Comparison of ENCODE assay signal across 8 cellular contexts in the genomic region with DNA sequence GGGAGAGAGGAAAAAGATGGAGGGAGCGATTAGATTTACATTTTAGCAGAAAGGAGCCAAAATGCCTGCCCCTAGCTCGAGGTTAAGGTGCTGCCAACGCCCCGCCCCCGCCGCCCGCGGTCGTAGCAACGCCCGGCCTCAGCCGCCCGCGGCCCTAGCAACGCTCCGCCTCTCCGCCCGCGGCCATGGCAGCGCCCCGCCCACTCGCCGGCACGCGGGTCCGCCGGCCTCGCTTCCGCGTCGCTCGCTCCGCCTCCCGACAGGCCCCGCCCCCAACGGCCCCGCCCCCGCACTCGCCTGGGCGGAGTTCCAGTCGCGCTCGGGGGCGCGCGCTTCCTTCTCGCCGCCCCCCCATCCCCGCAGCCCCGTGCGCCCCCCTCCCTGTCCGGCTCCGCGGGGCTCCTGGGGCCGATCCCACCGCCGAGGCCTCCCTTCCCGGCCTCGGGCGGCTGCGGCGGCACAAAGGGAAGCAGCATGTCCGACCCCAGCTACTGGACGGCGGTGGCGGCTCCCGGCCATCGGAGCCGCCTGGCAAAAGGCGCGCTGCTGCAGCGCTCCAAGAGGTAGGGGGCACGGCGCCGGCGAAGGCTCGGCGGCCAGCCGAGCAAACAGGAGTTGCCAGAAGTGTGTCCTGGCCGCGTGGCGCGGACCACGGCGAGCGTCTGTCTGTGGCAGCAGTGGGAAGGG. TPM values are rescaled to one million over a fixed set of nuclear protein-coding genes. Genes with fewer than 3 reads are reported as not detected.
DNase-seq lines count a peak whose midpoint lies in the region; ATAC-seq and TF ChIP-seq lines count a peak whose summit lies in the region.

No MANE protein-coding gene starts in this region.

- H3K9me3 Mint-ChIP-seq in activated CD8-positive, alpha-beta memory T cell treated with anti-CD3 and anti-CD28 coated beads, Interleukin-2, amount 10 ng/mL, durations not matched to agents 7 days and 5 days (ENCODE audit: low read depth) = no peaks in the 10 kb centered on the region

- H3K9me3 ChIP-seq in endocrine pancreas (ENCODE audit: control insufficient read depth, low read length) (no peaks in the 10 kb centered on the region), mesodermal cell (ENCODE audit: control insufficient read depth, low read length) (no peaks in the 10 kb centered on the region)

- no peak for TF ChIP-seq CTCF in HL-60 (IDR thresholded peaks at IDR 0.05; ENCODE audit: insufficient read depth, low read length)

- DNase-seq in C1 segment of cervical spinal cord (lab: John Stamatoyannopoulos, UW) (peak in 13 of 14 donors; percentile 20 to 90 (median 73)), HL-60 (ENCODE audit: low read depth in 1 of 2, low spot score in 1 of 2) (peak; percentile 76 to 89), NOMO-1 (lab: John Stamatoyannopoulos, UW; ENCODE audit: unreplicated experiment in 2 of 2) (peak; percentile 83 to 93)
- DNase-seq in activated CD8-positive, alpha-beta memory T cell treated with anti-CD3 and anti-CD28 coated beads, Interleukin-2, amount 10 ng/mL, durations not matched to agents 7 days and 5 days = peak; percentile 96
- DNase-seq in stimulated activated CD8-positive, alpha-beta memory T cell treated with anti-CD3 and anti-CD28 coated beads, Interleukin-12 subunit alpha, Interleukin-12 subunit beta, amount 100 ng/mL, for 4 hours (ENCODE audit: low read depth) = peak; percentile 96

- peak overlapping the region; percentile 80 for H3K4me3 Mint-ChIP-seq in activated CD8-positive, alpha-beta memory T cell treated with anti-CD3 and anti-CD28 coated beads, Interleukin-2, amount 10 ng/mL, durations not matched to agents 7 days and 5 days

- H3K27me3 ChIP-seq in HL-60 (ENCODE audit: insufficient read depth, poor library complexity, severe bottlenecking) = no peaks in the 10 kb centered on the region
- no peaks in the 10 kb centered on the region for H3K27me3 ChIP-seq in endocrine pancreas (ENCODE audit: control insufficient read depth, insufficient read depth, low read length)

- H3K4me1 Mint-ChIP-seq in activated CD8-positive, alpha-beta memory T cell treated with anti-CD3 and anti-CD28 coated beads, Interleukin-2, amount 10 ng/mL, durations not matched to agents 7 days and 5 days = peaks cover 42% of the 10 kb centered on the region

- H3K27ac ChIP-seq in HL-60 (replicated peaks) = peak overlapping the region; percentile 51
- H3K27ac ChIP-seq in mesodermal cell (ENCODE audit: low read depth, low read length, severe bottlenecking) = no peak overlapping the region

- ATAC-seq in GM19438 (IDR thresholded peaks at IDR 0.05; ENCODE audit: low read depth, unreplicated experiment) = peak; percentile 74
- ATAC-seq in activated CD8-positive, alpha-beta memory T cell treated with anti-CD3 and anti-CD28 coated beads, Interleukin-2, amount 10 ng/mL, durations not matched to agents 7 days and 5 days = peak; percentile 74

- H3K36me3 ChIP-seq in endocrine pancreas (ENCODE audit: control insufficient read depth, insufficient read depth, low read length) = no peaks in the 10 kb centered on the region
- H3K36me3 ChIP-seq in mesodermal cell (ENCODE audit: control insufficient read depth, insufficient read depth, low read length) = no peaks in the 10 kb centered on the region

- no peaks in the 10 kb centered on the region for H3K4me1 ChIP-seq in endocrine pancreas (ENCODE audit: control insufficient read depth, insufficient read depth, low read length)
- no peaks in the 10 kb centered on the region for H3K4me1 ChIP-seq in mesodermal cell (ENCODE audit: control insufficient read depth, insufficient read depth, low read length, poor library complexity, severe bottlenecking)

- H3K36me3 Mint-ChIP-seq in activated CD8-positive, alpha-beta memory T cell treated with anti-CD3 and anti-CD28 coated beads, Interleukin-2, amount 10 ng/mL, durations not matched to agents 7 days and 5 days = no peaks in the 10 kb centered on the region

- 0% methylated on average over 46 to 49 of the region's 86 CpGs for WGBS in mesodermal cell (ENCODE audit: insufficient coverage in 2 of 2), 2 experiments

- no peaks in the 10 kb centered on the region for H3K27me3 Mint-ChIP-seq in activated CD8-positive, alpha-beta memory T cell treated with anti-CD3 and anti-CD28 coated beads, Interleukin-2, amount 10 ng/mL, durations not matched to agents 7 days and 5 days

- CTCF ChIA-PET in activated CD8-positive, alpha-beta memory T cell treated with anti-CD3 and anti-CD28 coated beads, Interleukin-2, amount 10 ng/mL, durations not matched to agents 7 days and 5 days (lab: Charles Lee) = interaction anchor here (1.0 to 3.9 kb wide), 13 partner anchors 9 to 211 kb away, joined by 3 to 31 read pairs (median 5); a partner anchor contains a TSS

- H3K27ac Mint-ChIP-seq in activated CD8-positive, alpha-beta memory T cell treated with anti-CD3 and anti-CD28 coated beads, Interleukin-2, amount 10 ng/mL, durations not matched to agents 7 days and 5 days = peak overlapping the region; percentile 90

- peak overlapping the region; percentile 69 for H3K9ac ChIP-seq in endocrine pancreas (ENCODE audit: control insufficient read depth, insufficient read depth, low read length)

- H3K4me3 ChIP-seq in HL-60 (replicated peaks; ENCODE audit: insufficient read depth, low read length) (peak overlapping the region; percentile 72), endocrine pancreas (ENCODE audit: control insufficient read depth, insufficient read depth, low read length) (no peak overlapping the region), mesodermal cell (ENCODE audit: extremely low read depth, insufficient read depth, low read length, poor library complexity, severe bottlenecking) (peak overlapping the region; percentile 58)

RNA-seq across cellular contexts. Expression of a gene that starts 20.3 kb away (rescaled TPM):
- 10 to 100 TPM; 25.7 to 34.1 TPM for total RNA-seq in activated CD8-positive, alpha-beta memory T cell treated with anti-CD3 and anti-CD28 coated beads, Interleukin-2, amount 10 ng/mL, durations not matched to agents 7 days and 5 days
- polyA plus RNA-seq in mesodermal cell (2013, experiment 1 of 2) = 5.6 TPM
- 4.2 TPM for polyA plus RNA-seq in mesodermal cell (2013, experiment 2 of 2)

RNA-seq across cellular contexts. Expression of a gene that starts 31.1 kb away (rescaled TPM):
- 10 to 100 TPM; 69.9 to 76.2 TPM for total RNA-seq in activated CD8-positive, alpha-beta memory T cell treated with anti-CD3 and anti-CD28 coated beads, Interleukin-2, amount 10 ng/mL, durations not matched to agents 7 days and 5 days
- polyA plus RNA-seq in mesodermal cell (2013, experiment 1 of 2) = not detected
- not detected for polyA plus RNA-seq in mesodermal cell (2013, experiment 2 of 2)

RNA-seq across cellular contexts. Expression of a gene that starts 35.1 kb away (rescaled TPM):
- total RNA-seq in activated CD8-positive, alpha-beta memory T cell treated with anti-CD3 and anti-CD28 coated beads, Interleukin-2, amount 10 ng/mL, durations not matched to agents 7 days and 5 days = 10 to 100 TPM in 1 of 2 experiments, 1 to 10 TPM in 1; 8.0 to 11.2 TPM
- 46.4 TPM for polyA plus RNA-seq in mesodermal cell (2013, experiment 1 of 2)
- polyA plus RNA-seq in mesodermal cell (2013, experiment 2 of 2) = 37.9 TPM

RNA-seq across cellular contexts. Expression of a gene that starts 55.8 kb away (rescaled TPM):
- 10 to 100 TPM; 57.1 to 66.2 TPM for total RNA-seq in activated CD8-positive, alpha-beta memory T cell treated with anti-CD3 and anti-CD28 coated beads, Interleukin-2, amount 10 ng/mL, durations not matched to agents 7 days and 5 days
- polyA plus RNA-seq in mesodermal cell (2013, experiment 1 of 2) = 3.5 TPM
- 2.9 TPM for polyA plus RNA-seq in mesodermal cell (2013, experiment 2 of 2)
